In the genomic region with DNA sequence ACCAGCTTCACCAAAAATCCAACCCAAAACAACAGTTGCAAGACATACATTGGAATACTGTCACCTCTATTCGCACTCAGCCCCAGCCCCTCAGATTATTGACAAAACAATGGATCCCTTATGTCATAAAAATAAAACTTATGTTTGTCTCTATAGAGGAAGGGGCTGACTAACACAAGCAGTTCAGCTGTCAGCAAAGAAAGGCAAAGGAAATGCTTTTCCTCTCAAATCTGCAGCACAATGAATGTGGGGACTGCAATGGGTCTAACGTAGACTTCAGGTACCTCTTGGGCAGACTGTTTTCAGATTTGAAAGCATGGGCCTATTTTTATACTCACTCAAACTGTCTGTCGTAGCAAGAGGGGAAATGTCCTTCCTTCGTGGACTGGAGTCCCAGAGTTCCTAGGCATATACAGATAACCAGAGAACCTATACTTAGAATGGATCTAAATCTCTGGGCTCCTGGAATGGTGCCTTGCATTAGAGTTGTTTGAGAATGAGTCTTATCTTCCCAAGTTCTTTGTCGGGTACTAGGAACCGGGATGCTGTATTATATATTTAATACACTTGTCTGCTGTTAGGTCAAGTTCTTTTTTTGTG, we compare ENCODE assay signal across 24 cellular contexts.
DNase-seq lines count a peak whose midpoint lies in the region; ATAC-seq, FAIRE-seq and TF ChIP-seq lines count a peak whose summit lies in the region.
"Had no signal": no experiment of that assay in that cellular context is flagged by ENCODE, and none has a peak within 500 bp of the region (broad histone marks: within the 10 kb centered on the region; RNA-seq: fewer than 3 reads in every experiment).

No MANE protein-coding gene starts in this region.

- no peaks in the 10 kb centered on the region for H3K36me3 ChIP-seq in cardiac muscle cell
- H3K36me3 ChIP-seq in endothelial cell of umbilical vein (ENCODE audit: control insufficient read depth in 2 of 2, extremely low read depth in 1 of 2, insufficient read depth in 2 of 2, low read length in 2 of 2): no peaks in the 10 kb centered on the region
- H3K36me3 ChIP-seq: BLaER1 treated with 17β-estradiol and CSF1 and Interleukin-3, amounts not matched to agents 10 nM and 100 nM had no signal

- dilution Hi-C loops in endothelial cell of umbilical vein (cut with MboI; ENCODE audit: extremely low pct_ligation_motif_present, low sequenced_read_pairs): no loop called here

- no peaks in the 10 kb centered on the region for H4K20me1 ChIP-seq in endothelial cell of umbilical vein (replicated peaks; ENCODE audit: control insufficient read depth, extremely low read depth, insufficient read depth, low read length)
- H4K20me1 ChIP-seq: BLaER1 treated with 17β-estradiol and CSF1 and Interleukin-3, amounts not matched to agents 10 nM and 100 nM had no signal

- no peaks in the 10 kb centered on the region for H3K9me1 ChIP-seq in endothelial cell of umbilical vein (replicated peaks; ENCODE audit: control insufficient read depth, extremely low read depth, insufficient read depth, low read length)

- POLR2A ChIA-PET in endothelial cell of umbilical vein (lab: Charles Lee): no interaction called here

- no peak overlapping the region for H3K4me2 ChIP-seq in endothelial cell of umbilical vein (ENCODE audit: insufficient read depth, low read length)
- H3K4me2 ChIP-seq: A549; BLaER1 treated with 17β-estradiol and CSF1 and Interleukin-3, amounts not matched to agents 10 nM and 100 nM had no signal

- no peak overlapping the region for H3K9ac ChIP-seq in endothelial cell of umbilical vein (replicated peaks; ENCODE audit: extremely low read depth, insufficient read depth, low read length)
- H3K9ac ChIP-seq: BLaER1 treated with 17β-estradiol and CSF1 and Interleukin-3, amounts not matched to agents 10 nM and 100 nM had no signal

- H3K4me3 ChIP-seq in cardiac muscle cell: no peak overlapping the region
- H3K4me3 ChIP-seq in endothelial cell of umbilical vein (replicated peaks in 1 of 3; ENCODE audit: insufficient read depth in 1 of 3, low read depth in 1 of 3, low read length in 3 of 3): no peak overlapping the region
- H3K4me3 ChIP-seq: A549; BLaER1 treated with 17β-estradiol and CSF1 and Interleukin-3, amounts not matched to agents 10 nM and 100 nM; GM12878 had no signal

- H2AFZ ChIP-seq in endothelial cell of umbilical vein (ENCODE audit: low read depth, low read length): no peak overlapping the region

- no peak for FAIRE-seq in endothelial cell of umbilical vein (lab: Jason Lieb, UNC)
- FAIRE-seq: A549, D721Med, GM12878, GM12892, GM18507 had no signal

- no peak for TF ChIP-seq POLR2A in endothelial cell of umbilical vein (IDR thresholded peaks at IDR 0.05; ENCODE audit: low read depth, low read length)

- H3K9me3 ChIP-seq in cardiac muscle cell (ENCODE audit: low read depth) (no peaks in the 10 kb centered on the region), endothelial cell of umbilical vein (replicated peaks; ENCODE audit: control insufficient read depth, insufficient read depth, low read length) (no peaks in the 10 kb centered on the region)
- H3K9me3 ChIP-seq: A549, Caco-2 had no signal

- H3K4me1 ChIP-seq in cardiac muscle cell (ENCODE audit: low read depth) (peaks cover 26% of the 10 kb centered on the region), endothelial cell of umbilical vein (ENCODE audit: control insufficient read depth, extremely low read depth, insufficient read depth, low read length) (no peaks in the 10 kb centered on the region)
- H3K4me1 ChIP-seq: A549, Caco-2 had no signal

- BruUV-seq in endothelial cell of umbilical vein (replicated peaks; lab: Mats Ljungman, UMichigan): no TSS peak

- no peak for ATAC-seq in Right ventricle myocardium inferior
- no peak for ATAC-seq in left colon
- ATAC-seq: A549; CD8-positive, alpha-beta T cell; GM12878 had no signal

- CTCF ChIA-PET in endothelial cell of umbilical vein (lab: Charles Lee): no interaction called here

- H3K27ac ChIP-seq in cardiac muscle cell: peak overlapping the region; percentile 10
- no peak overlapping the region for H3K27ac ChIP-seq in endothelial cell of umbilical vein (ENCODE audit: insufficient read depth, low read depth, low read length)
- H3K27ac ChIP-seq: 22Rv1; A549; BLaER1 treated with 17β-estradiol and CSF1 and Interleukin-3, amounts not matched to agents 10 nM and 100 nM; C4-2B had no signal

- intact Hi-C loops in Right ventricle myocardium inferior (cut with DNase I): no loop called here
- intact Hi-C loops in endothelial cell of umbilical vein (cut with micrococcal nuclease): no loop called here
- intact Hi-C loops in left colon (cut with DNase I, micrococcal nuclease): no loop called here

- no peak for DNase-seq in cardiac muscle cell (ENCODE audit: low read depth in 1 of 2, low spot score in 1 of 2)
- no peak for DNase-seq in Right ventricle myocardium inferior (ENCODE audit: missing footprints)
- peak; percentile 41 for DNase-seq in dermis blood vessel endothelial cell
- DNase-seq in endothelial cell of umbilical vein (ENCODE audit: low read depth, low spot score): peak; percentile 36
- DNase-seq in kidney tubule cell (ENCODE audit: low spot score): no peak
- no peak for DNase-seq in left colon
- DNase-seq: AML-193; Caco-2; Calu3; CD4-positive, alpha-beta T cell; CD8-positive, alpha-beta T cell; DMS53; DMS79; DND-41; EL; GDM1 had no signal

- no peaks in the 10 kb centered on the region for H3K27me3 ChIP-seq in cardiac muscle cell
- no peaks in the 10 kb centered on the region for H3K27me3 ChIP-seq in endothelial cell of umbilical vein (ENCODE audit: control insufficient read depth in 2 of 2, insufficient read depth in 2 of 2, low read length in 2 of 2)
- H3K27me3 ChIP-seq: BLaER1 treated with 17β-estradiol and CSF1 and Interleukin-3, amounts not matched to agents 10 nM and 100 nM had no signal

- TF ChIP-seq CTCF in cardiac muscle cell (IDR thresholded peaks at IDR 0.05; ENCODE audit: low read depth, low read length): no peak
- TF ChIP-seq CTCF in endothelial cell of umbilical vein (IDR thresholded peaks at IDR 0.05; ENCODE audit: extremely low read depth in 1 of 2, insufficient read depth in 1 of 2, low read depth in 1 of 2, low read length in 2 of 2): no peak

- no peaks in the 10 kb centered on the region for H3K79me2 ChIP-seq in endothelial cell of umbilical vein (ENCODE audit: control insufficient read depth, insufficient read depth, low read length)

TF ChIP-seq in endothelial cell of umbilical vein, 7 proteins besides CTCF, POLR2A, EP300 and RAD21:
- TF ChIP-seq, protein P1, sequence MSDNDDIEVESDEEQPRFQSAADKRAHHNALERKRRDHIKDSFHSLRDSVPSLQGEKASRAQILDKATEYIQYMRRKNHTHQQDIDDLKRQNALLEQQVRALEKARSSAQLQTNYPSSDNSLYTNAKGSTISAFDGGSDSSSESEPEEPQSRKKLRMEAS (IDR thresholded peaks at IDR 0.05; ENCODE audit: insufficient read depth, insufficient read length): no peak
- no peak for TF ChIP-seq JUN (IDR thresholded peaks at IDR 0.05; ENCODE audit: borderline replicate concordance, insufficient read depth, insufficient read length, low read depth)
- TF ChIP-seq FOS (IDR thresholded peaks at IDR 0.05; ENCODE audit: borderline replicate concordance, insufficient read depth, low read length): no peak
- TF ChIP-seq POLR2AphosphoS5 (IDR thresholded peaks at IDR 0.05; ENCODE audit: insufficient read depth, low read depth, low read length): no peak
- TF ChIP-seq EZH2 (IDR thresholded peaks at IDR 0.05; ENCODE audit: borderline replicate concordance, low read depth, low read length, severe bottlenecking): no peak

Comparison
In these comparisons a context has a peak if more than half of its experiments do, and no peak if none do; other contexts are left out.
1. DNase-seq: peak in dermis blood vessel endothelial cell (single experiment) and endothelial cell of umbilical vein (single experiment); none in cardiac muscle cell (0 of 2), Right ventricle myocardium inferior (single experiment), kidney tubule cell (single experiment) and left colon (0 of 2).